27 cellular contexts compared by ENCODE assay signal in genomic region chr19:47404334-47405196, GRCh38. TPM values are rescaled to one million over a fixed set of nuclear protein-coding genes. Genes with fewer than 3 reads are reported as not detected.
"Had no signal": no experiment of that assay in that cellular context is flagged by ENCODE, and none has a peak within 500 bp of the region (broad histone marks: within the 10 kb centered on the region; RNA-seq: fewer than 3 reads in every experiment).

No MANE protein-coding gene starts in this region.

- H3K27ac ChIP-seq: ascending aorta, SK-N-MC, VCaP had no signal

- H3K36me3 ChIP-seq: ascending aorta had no signal

- H3K4me3 ChIP-seq: ascending aorta, SK-N-MC had no signal

- DNase-seq: activated CD4-positive, alpha-beta memory T cell treated with anti-CD3 and anti-CD28 coated beads for 36 hours; activated CD4-positive, alpha-beta T cell treated with anti-CD3 and anti-CD28 coated beads, Interleukin-2, amount 10 ng/mL, durations not matched to agents 7 days and 5 days; activated CD4-positive, CD25-positive, alpha-beta regulatory T cell; activated CD8-positive, alpha-beta memory T cell treated with anti-CD3 and anti-CD28 coated beads for 24 hours; activated effector memory CD4-positive, alpha-beta T cell treated with anti-CD3 and anti-CD28 coated beads, Interleukin-2, amount 50 U/mL, for 16 hours; activated naive CD4-positive, alpha-beta T cell treated with Interleukin-2 at 50 U/mL for 16 hours; activated naive CD8-positive, alpha-beta T cell treated with anti-CD3 and anti-CD28 coated beads, Interleukin-2, amount 50 U/mL, for 24 hours; activated T-cell treated with anti-CD3 and anti-CD28 coated beads, Interleukin-2, amount 50 U/mL, for 4 hours; amniotic stem cell; Kasumi-1; NCI-H1048; NCI-H146; NCI-H1930; NCI-H2107; NCI-H2171 treated with DMSO at 0.1 percent for 48 hours; NCI-H226; NCI-H774; NK-92 treated with Interleukin-12 subunit alpha and Interleukin-12 subunit beta, amount 100 ng/mL, for 24 hours; OCI-M1; RPMI8226; T-cell had no signal

- ATAC-seq: activated naive CD4-positive, alpha-beta T cell treated with anti-CD3 and anti-CD28 coated beads, Interleukin-2, amount 50 U/mL, for 72 hours; activated naive CD8-positive, alpha-beta T cell treated with anti-CD3 and anti-CD28 coated beads, Interleukin-2, amount 50 U/mL, for 24 hours; activated T-cell treated with anti-CD3 and anti-CD28 coated beads, Interleukin-2, amount 50 U/mL, for 4 hours; Panc1; Right ventricle myocardium inferior; T-cell had no signal

- H3K4me1 ChIP-seq: ascending aorta had no signal

- H3K9me3 ChIP-seq: ascending aorta had no signal

RNA-seq across cellular contexts. Expression of gene MEIS3, which starts 14.8 kb away (rescaled TPM):
- total RNA-seq: activated CD4-positive, alpha-beta T cell treated with anti-CD3 and anti-CD28 coated beads, Interleukin-2, amount 10 ng/mL, durations not matched to agents 7 days and 5 days had no signal
